ENCODE assay signal across 1 cellular context in the genomic region with DNA sequence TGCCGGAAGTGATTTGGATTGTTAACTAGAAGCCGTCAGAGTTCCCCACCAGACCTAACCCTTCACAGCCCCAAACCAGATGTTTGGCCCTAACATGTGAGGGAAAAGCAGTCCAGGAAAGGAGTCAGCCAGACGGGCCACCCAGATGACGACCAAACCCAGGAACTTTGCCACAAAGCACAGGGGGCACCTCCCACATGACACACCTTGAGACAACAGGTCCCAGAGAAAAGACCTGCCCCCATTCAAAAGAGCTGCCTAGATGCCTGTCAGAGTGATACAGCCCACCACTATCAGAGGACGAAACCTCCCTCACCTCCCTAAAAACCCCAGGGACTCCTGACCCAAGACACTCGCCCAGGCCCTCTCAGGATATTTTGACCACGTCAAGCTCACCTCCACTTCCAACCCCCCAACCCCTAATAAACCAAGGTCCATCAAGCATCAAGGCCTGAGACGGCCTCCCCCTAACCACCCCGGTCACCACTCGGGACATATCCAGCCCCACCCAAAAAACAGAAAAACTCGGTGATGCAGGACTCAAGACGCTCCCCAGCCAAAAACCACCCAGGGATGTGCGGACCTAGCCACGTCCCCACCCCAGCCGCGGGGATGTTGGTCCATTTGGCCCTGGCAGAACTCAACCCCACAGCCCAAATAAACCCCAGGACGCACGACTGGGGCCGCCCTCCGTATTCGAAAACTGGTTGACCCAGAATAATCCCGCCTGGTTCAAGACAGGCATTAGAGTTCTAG.
A peak's percentile ranks its signal among the peaks of the same experiment; 100 is the strongest.
TF ChIP-seq lines count a peak whose summit lies in the region.

No MANE protein-coding gene starts in this region.

TF ChIP-seq in H1, 55 proteins besides CTCF, POLR2A, EP300 and RAD21:
- TF ChIP-seq SP1 (IDR thresholded peaks at IDR 0.05; ENCODE audit: low read depth, low read length) (no peak), RNF2 (IDR thresholded peaks at IDR 0.05; ENCODE audit: borderline replicate concordance, low read depth, low read length, missing control alignments, poor library complexity, severe bottlenecking) (peak; percentile 39)
